ENCODE assay signal across 12 cellular contexts in genomic region chr1:116825400-116825734, GRCh38.
DNase-seq lines count a peak whose midpoint lies in the region; ATAC-seq and TF ChIP-seq lines count a peak whose summit lies in the region.
"Had no signal": no experiment of that assay in that cellular context is flagged by ENCODE, and none has a peak within 500 bp of the region (broad histone marks: within the 10 kb centered on the region; RNA-seq: fewer than 3 reads in every experiment).

No MANE protein-coding gene starts in this region.

- H3K27ac Mint-ChIP-seq in activated CD8-positive, alpha-beta memory T cell treated with anti-CD3 and anti-CD28 coated beads, Interleukin-2, amount 10 ng/mL, durations not matched to agents 7 days and 5 days: peak overlapping the region; percentile 96
- H3K27ac Mint-ChIP-seq in stimulated activated effector memory CD8-positive, alpha-beta T cell treated with anti-CD3 and anti-CD28 coated beads, Interleukin-12 subunit alpha, Interleukin-12 subunit beta, amount 100 ng/mL, for 72 hours: peak overlapping the region; percentile 93
- H3K27ac Mint-ChIP-seq: dendritic cell treated with granulocyte-macrophage colony-stimulating factor and Interleukin-4, amounts not matched to agents 40 ng/mL and 50 ng/mL, for 4 days had no signal

- H3K4me3 ChIP-seq in HAP-1: no peak overlapping the region
- H3K4me3 ChIP-seq: GM12878, ovary had no signal

- H3K4me1 Mint-ChIP-seq in activated CD8-positive, alpha-beta memory T cell treated with anti-CD3 and anti-CD28 coated beads, Interleukin-2, amount 10 ng/mL, durations not matched to agents 7 days and 5 days: peaks cover 51% of the 10 kb centered on the region
- peaks cover 45% of the 10 kb centered on the region for H3K4me1 Mint-ChIP-seq in stimulated activated effector memory CD8-positive, alpha-beta T cell treated with anti-CD3 and anti-CD28 coated beads, Interleukin-12 subunit alpha, Interleukin-12 subunit beta, amount 100 ng/mL, for 72 hours

- no peak for TF ChIP-seq CTCF in VCaP (conservative IDR thresholded peaks at IDR 0.05)

- no peaks in the 10 kb centered on the region for H3K27me3 Mint-ChIP-seq in activated CD8-positive, alpha-beta memory T cell treated with anti-CD3 and anti-CD28 coated beads, Interleukin-2, amount 10 ng/mL, durations not matched to agents 7 days and 5 days

- in situ Hi-C loops in HAP-1 (cut with MboI; ENCODE audit: low sequenced_read_pairs): no loop called here

- no peak for ATAC-seq in activated CD8-positive, alpha-beta memory T cell treated with anti-CD3 and anti-CD28 coated beads, Interleukin-2, amount 10 ng/mL, durations not matched to agents 7 days and 5 days
- ATAC-seq in left ventricle myocardium superior (peak; percentile 88), HG03159 (IDR thresholded peaks at IDR 0.05; ENCODE audit: unreplicated experiment) (no peak)
- no peak for ATAC-seq in stimulated activated effector memory CD8-positive, alpha-beta T cell treated with anti-CD3 and anti-CD28 coated beads, Interleukin-12 subunit alpha, Interleukin-12 subunit beta, amount 100 ng/mL, for 72 hours

- no peak for DNase-seq in activated CD8-positive, alpha-beta memory T cell treated with anti-CD3 and anti-CD28 coated beads, Interleukin-2, amount 10 ng/mL, durations not matched to agents 7 days and 5 days
- no peak for DNase-seq in activated CD8-positive, alpha-beta memory T cell treated with anti-CD3 and anti-CD28 coated beads for 24 hours
- DNase-seq in left ventricle myocardium superior (peak; percentile 59), HAP-1 (ENCODE audit: low spot score in 2 of 2) (no peak), midbrain (lab: John Stamatoyannopoulos, UW) (no peak)
- no peak for DNase-seq in stimulated activated effector memory CD8-positive, alpha-beta T cell treated with anti-CD3 and anti-CD28 coated beads, Interleukin-12 subunit alpha, Interleukin-12 subunit beta, amount 100 ng/mL, for 72 hours (ENCODE audit: low spot score in 2 of 2)
- DNase-seq: activated CD8-positive, alpha-beta memory T cell treated with anti-CD3 and anti-CD28 coated beads, Interleukin-2, amount 50 U/mL, for 4 hours had no signal

- no peaks in the 10 kb centered on the region for H3K36me3 ChIP-seq in HAP-1 (replicated peaks)
- H3K36me3 ChIP-seq: ovary had no signal

- no peaks in the 10 kb centered on the region for H3K27me3 ChIP-seq in HAP-1 (ENCODE audit: low read depth)
- H3K27me3 ChIP-seq: ovary had no signal

- H3K4me1 ChIP-seq in HAP-1: no peaks in the 10 kb centered on the region

- intact Hi-C loops in left ventricle myocardium superior (cut with micrococcal nuclease): no loop called here

- no peaks in the 10 kb centered on the region for H3K9me3 Mint-ChIP-seq in activated CD8-positive, alpha-beta memory T cell treated with anti-CD3 and anti-CD28 coated beads, Interleukin-2, amount 10 ng/mL, durations not matched to agents 7 days and 5 days (ENCODE audit: low read depth)
- peaks cover 3% of the 10 kb centered on the region for H3K9me3 Mint-ChIP-seq in stimulated activated effector memory CD8-positive, alpha-beta T cell treated with anti-CD3 and anti-CD28 coated beads, Interleukin-12 subunit alpha, Interleukin-12 subunit beta, amount 100 ng/mL, for 72 hours
- H3K9me3 Mint-ChIP-seq: dendritic cell treated with granulocyte-macrophage colony-stimulating factor and Interleukin-4, amounts not matched to agents 40 ng/mL and 50 ng/mL, for 4 days had no signal

- CTCF ChIA-PET in activated CD8-positive, alpha-beta memory T cell treated with anti-CD3 and anti-CD28 coated beads, Interleukin-2, amount 10 ng/mL, durations not matched to agents 7 days and 5 days (lab: Charles Lee): interaction anchor here (0.9 to 3.5 kb wide), 3 partner anchors 9 to 88 kb away, joined by 3 to 17 read pairs (median 4); no protein-coding TSS in a partner anchor

- no peak overlapping the region for H3K4me3 Mint-ChIP-seq in activated CD8-positive, alpha-beta memory T cell treated with anti-CD3 and anti-CD28 coated beads, Interleukin-2, amount 10 ng/mL, durations not matched to agents 7 days and 5 days
- no peak overlapping the region for H3K4me3 Mint-ChIP-seq in stimulated activated effector memory CD8-positive, alpha-beta T cell treated with anti-CD3 and anti-CD28 coated beads, Interleukin-12 subunit alpha, Interleukin-12 subunit beta, amount 100 ng/mL, for 72 hours
- H3K4me3 Mint-ChIP-seq: dendritic cell treated with granulocyte-macrophage colony-stimulating factor and Interleukin-4, amounts not matched to agents 40 ng/mL and 50 ng/mL, for 4 days had no signal

- H3K27ac ChIP-seq in VCaP: peak overlapping the region; percentile 58
- H3K27ac ChIP-seq: ovary had no signal

- peaks cover 17% of the 10 kb centered on the region for H3K36me3 Mint-ChIP-seq in activated CD8-positive, alpha-beta memory T cell treated with anti-CD3 and anti-CD28 coated beads, Interleukin-2, amount 10 ng/mL, durations not matched to agents 7 days and 5 days
- H3K36me3 Mint-ChIP-seq in stimulated activated effector memory CD8-positive, alpha-beta T cell treated with anti-CD3 and anti-CD28 coated beads, Interleukin-12 subunit alpha, Interleukin-12 subunit beta, amount 100 ng/mL, for 72 hours: peaks cover 8% of the 10 kb centered on the region

- no peaks in the 10 kb centered on the region for H3K9me3 ChIP-seq in HAP-1
- H3K9me3 ChIP-seq: ovary had no signal
